Comparison of ENCODE assay signal across 8 cellular contexts in the genomic region with DNA sequence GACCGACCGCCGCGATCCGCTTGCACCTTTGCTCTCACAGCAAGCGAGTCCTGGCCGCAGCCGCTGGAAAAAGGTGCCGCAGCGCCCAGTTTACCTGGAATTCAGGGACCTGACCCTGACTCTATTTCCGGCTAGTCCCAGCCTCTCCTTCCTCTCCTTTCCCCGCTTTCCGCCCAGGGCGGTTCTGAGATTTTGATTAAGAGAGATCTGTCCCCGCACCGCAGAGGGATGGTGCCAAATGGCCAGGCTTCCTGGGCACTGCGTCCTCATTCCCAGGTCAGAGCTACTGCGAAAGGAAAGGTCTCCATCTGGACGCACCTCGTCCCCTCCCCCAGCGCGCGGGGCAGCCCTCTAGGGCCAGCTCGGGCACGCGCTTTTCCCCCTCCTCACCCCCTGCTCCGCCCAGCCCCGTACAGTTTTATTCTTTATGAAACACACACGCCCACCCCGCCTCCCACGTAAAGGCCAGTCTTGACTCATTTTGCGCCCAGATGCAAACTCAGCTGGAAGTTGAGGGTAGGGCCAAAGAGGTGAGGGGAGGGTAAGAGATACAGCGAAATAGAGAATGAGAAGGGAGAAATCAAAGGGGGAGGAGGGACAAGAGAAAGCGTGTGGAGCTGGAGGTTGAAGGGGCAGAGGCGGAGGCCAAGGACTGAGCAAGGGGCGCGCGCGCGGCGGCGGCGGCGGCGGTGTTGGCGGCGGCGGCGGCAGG.
DNase-seq lines count a peak whose midpoint lies in the region; ATAC-seq and TF ChIP-seq lines count a peak whose summit lies in the region.

No MANE protein-coding gene starts in this region.

- TF ChIP-seq CTCF in thyroid gland (IDR thresholded peaks at IDR 0.05): no peak

- H3K36me3 ChIP-seq in SJSA1: no peaks in the 10 kb centered on the region
- no peaks in the 10 kb centered on the region for H3K36me3 ChIP-seq in thyroid gland

- TF ChIP-seq POLR2A in thyroid gland (IDR thresholded peaks at IDR 0.05): no peak

- DNase-seq in NCI-H82 (lab: John Stamatoyannopoulos, UW) (peak; percentile 67), NCI-H82 treated with DMSO at 0.1 percent for 48 hours (lab: John Stamatoyannopoulos, UW; ENCODE audit: unreplicated experiment) (no peak), SJSA1 (ENCODE audit: low read depth in 1 of 2, low spot score in 2 of 2) (no peak), thyroid gland (peak; percentile 7 to 14), NAMALWA (ENCODE audit: low spot score) (no peak)
- DNase-seq in stimulated activated naive CD4-positive, alpha-beta T cell treated with Interleukin-2 at 50 U/mL for 16 hours (lab: John Stamatoyannopoulos, UW): no peak

- H3K4me1 ChIP-seq in SJSA1 (replicated peaks) (no peaks in the 10 kb centered on the region), thyroid gland (peaks cover 11 to 22% of the 10 kb centered on the region in 2 donors)

- peak overlapping the region; percentile 24 for H3K4me3 ChIP-seq in SJSA1
- H3K4me3 ChIP-seq in iPS-18c (ENCODE audit: insufficient read depth, low read depth, low read length): peak overlapping the region; percentile 61
- peak overlapping the region; percentile 19 to 53 (median 34) for H3K4me3 ChIP-seq in thyroid gland (replicated peaks in 1 of 3)

- H3K27ac ChIP-seq in SJSA1 (no peak overlapping the region), thyroid gland (no peak overlapping the region)

- 2% methylated on average over 46 to 48 of the region's 49 CpGs for WGBS in thyroid gland, 2 donors

- intact Hi-C loops in thyroid gland (cut with DNase I): no loop called here

- H3K9me3 ChIP-seq in SJSA1 (replicated peaks) (no peaks in the 10 kb centered on the region; the same call in 1 of the 2 replicates), iPS-18c (ENCODE audit: control insufficient read depth, insufficient read depth, low read length) (no peaks in the 10 kb centered on the region), thyroid gland (no peaks in the 10 kb centered on the region)

- H3K27me3 ChIP-seq in SJSA1 (replicated peaks) (peaks cover 14% of the 10 kb centered on the region; the same call in 1 of the 2 replicates), thyroid gland (no peaks in the 10 kb centered on the region)

- no peak for ATAC-seq in activated CD4-positive, CD25-positive, alpha-beta regulatory T cell treated with anti-CD3 and anti-CD28 coated beads, Interleukin-2, amount 50 U/mL, for 24 hours

Comparison
In these comparisons a context has a peak if more than half of its experiments do, and no peak if none do; other contexts are left out.
1. DNase-seq: peak in NCI-H82 (single experiment) and thyroid gland (2 of 2); none in NCI-H82 treated with DMSO at 0.1 percent for 48 hours (single experiment), SJSA1 (0 of 2), NAMALWA (single experiment) and stimulated activated naive CD4-positive, alpha-beta T cell treated with Interleukin-2 at 50 U/mL for 16 hours (single experiment).
2. Peak in every context shown above with its lines, with median percentiles within 50 percentile points of each other: H3K4me3 ChIP-seq.